27 cellular contexts compared by ENCODE assay signal in the genomic region with DNA sequence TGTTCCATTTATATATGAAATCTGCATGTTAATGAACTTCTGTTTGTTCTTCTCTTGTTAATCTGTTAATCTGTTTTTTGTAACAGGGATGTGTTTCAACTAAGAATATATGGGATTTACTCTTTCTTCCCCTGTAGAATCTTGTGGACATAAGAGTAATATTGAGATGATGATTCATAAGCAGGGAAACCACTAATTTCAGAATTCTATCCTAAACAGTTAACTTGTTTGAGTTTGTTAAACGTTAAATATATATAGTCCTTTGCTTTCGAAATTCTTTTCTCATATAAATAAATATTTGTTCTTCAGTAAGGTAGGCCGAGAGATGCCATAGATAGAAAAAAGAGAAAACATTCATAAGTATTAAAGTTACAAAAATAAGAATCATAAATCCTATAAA.
"Had no signal": no experiment of that assay in that cellular context is flagged by ENCODE, and none has a peak within 500 bp of the region (broad histone marks: within the 10 kb centered on the region; RNA-seq: fewer than 3 reads in every experiment).

No MANE protein-coding gene starts in this region.

- H3K4me3 Mint-ChIP-seq: activated CD8-positive, alpha-beta T cell treated with anti-CD3 and anti-CD28 coated beads, Interleukin-2, amount 10 ng/mL, durations not matched to agents 7 days and 5 days; activated naive CD8-positive, alpha-beta T cell treated with anti-CD3 and anti-CD28 coated beads, Interleukin-2, amount 10 ng/mL, durations not matched to agents 7 days and 5 days; T-cell; T-helper 2 cell treated with Interferon-gamma antibody and Interleukin-4, amounts not matched to agents 5 μg/mL and 100 μg/mL, for 36 hours; WTC11 had no signal

- H3K27ac ChIP-seq: adrenal gland, SK-N-MC had no signal

- H3K27me3 ChIP-seq: adrenal gland had no signal

- H3K9me3 ChIP-seq: adrenal gland had no signal

- H3K27ac Mint-ChIP-seq: activated CD8-positive, alpha-beta T cell treated with anti-CD3 and anti-CD28 coated beads, Interleukin-2, amount 10 ng/mL, durations not matched to agents 7 days and 5 days; activated naive CD8-positive, alpha-beta T cell treated with anti-CD3 and anti-CD28 coated beads, Interleukin-2, amount 10 ng/mL, durations not matched to agents 7 days and 5 days; T-cell; T-helper 2 cell treated with Interferon-gamma antibody and Interleukin-4, amounts not matched to agents 5 μg/mL and 100 μg/mL, for 36 hours; WTC11 had no signal

- H3K36me3 Mint-ChIP-seq: activated naive CD8-positive, alpha-beta T cell treated with anti-CD3 and anti-CD28 coated beads, Interleukin-2, amount 10 ng/mL, durations not matched to agents 7 days and 5 days; T-cell had no signal

- H3K36me3 ChIP-seq: adrenal gland had no signal

- DNase-seq: activated CD4-positive, alpha-beta T cell treated with anti-CD3 and anti-CD28 coated beads for 48 hours; activated CD4-positive, alpha-beta T cell treated with anti-CD3 and anti-CD28 coated beads, Interleukin-2, amount 50 U/mL, for 4 hours; activated CD4-positive, CD25-positive, alpha-beta regulatory T cell treated with anti-CD3 and anti-CD28 coated beads, Interleukin-2, amount 50 U/mL, for 72 hours; activated CD8-positive, alpha-beta memory T cell treated with anti-CD3 and anti-CD28 coated beads, Interleukin-2, amount 50 U/mL, for 48 hours; activated CD8-positive, alpha-beta T cell treated with anti-CD3 and anti-CD28 coated beads, Interleukin-2, amount 10 ng/mL, durations not matched to agents 7 days and 5 days; activated naive CD4-positive, alpha-beta T cell treated with anti-CD3 and anti-CD28 coated beads, Interleukin-2, amount 50 U/mL, for 16 hours; activated naive CD8-positive, alpha-beta T cell treated with anti-CD3 and anti-CD28 coated beads, Interleukin-2, amount 10 ng/mL, durations not matched to agents 7 days and 5 days; activated T-cell treated with anti-CD3 and anti-CD28 coated beads, Interleukin-2, amount 50 U/mL, for 1 hour; adrenal gland; anterior cingulate cortex; KG1; NCI-H1092; NCI-H1417; NCI-H1930; NCI-H2107; NCI-H2171 treated with DMSO at 0.1 percent for 48 hours; NCI-H226; NCI-H510A; NCI-H526 treated with DMSO at 0.1 percent for 48 hours; NCI-H82; RPMI8226; T-cell had no signal

- H3K4me1 Mint-ChIP-seq: activated naive CD8-positive, alpha-beta T cell treated with anti-CD3 and anti-CD28 coated beads, Interleukin-2, amount 10 ng/mL, durations not matched to agents 7 days and 5 days; T-cell had no signal

- H3K4me1 ChIP-seq: adrenal gland had no signal

- ATAC-seq: activated CD8-positive, alpha-beta T cell treated with anti-CD3 and anti-CD28 coated beads, Interleukin-2, amount 10 ng/mL, durations not matched to agents 7 days and 5 days; Panc1; Right ventricle myocardium inferior; T-cell had no signal

- H3K4me3 ChIP-seq: adrenal gland, SK-N-MC had no signal

- H3K27me3 Mint-ChIP-seq: activated naive CD8-positive, alpha-beta T cell treated with anti-CD3 and anti-CD28 coated beads, Interleukin-2, amount 10 ng/mL, durations not matched to agents 7 days and 5 days; T-cell had no signal
